In genomic region chr3:114216186-114216970, GRCh38 we compare ENCODE assay signal across 20 cellular contexts. TPM values are rescaled to one million over a fixed set of nuclear protein-coding genes. Genes with fewer than 3 reads are reported as not detected.
DNase-seq lines count a peak whose midpoint lies in the region; ATAC-seq and TF ChIP-seq lines count a peak whose summit lies in the region.
"Had no signal": no experiment of that assay in that cellular context is flagged by ENCODE, and none has a peak within 500 bp of the region (broad histone marks: within the 10 kb centered on the region; RNA-seq: fewer than 3 reads in every experiment).

No MANE protein-coding gene starts in this region.

- no peak overlapping the region for H3K4me3 Mint-ChIP-seq in CD4-positive, CD25-positive, alpha-beta regulatory T cell
- no peak overlapping the region for H3K4me3 Mint-ChIP-seq in HFFc6
- H3K4me3 Mint-ChIP-seq in activated T-helper 2 cell treated with anti-CD3 and anti-CD28 coated beads, Interferon-gamma antibody, Interleukin-2, Interleukin-4, amounts not matched to agents 10 μg/mL and 5 μg/mL and 100 μg/mL, durations not matched to agents 14 hours and 24 hours and 36 hours (ENCODE audit: low read depth): no peak overlapping the region

- intact Hi-C loops in activated T-helper 2 cell treated with anti-CD3 and anti-CD28 coated beads, Interferon-gamma antibody, Interleukin-2, Interleukin-4, amounts not matched to agents 10 μg/mL and 5 μg/mL and 100 μg/mL, durations not matched to agents 14 hours and 24 hours and 36 hours (cut with micrococcal nuclease): loop anchor here (2.0 to 10.0 kb wide), 3 partner anchors 64 to 1722 kb away; partner anchors contain the start of gene BTLA
- intact Hi-C loops in heart right ventricle (cut with DNase I): no loop called here

- H3K27me3 ChIP-seq in CD4-positive, CD25-positive, alpha-beta regulatory T cell (ENCODE audit: control insufficient read depth, insufficient read depth, low read length): no peaks in the 10 kb centered on the region
- no peaks in the 10 kb centered on the region for H3K27me3 ChIP-seq in brain microvascular endothelial cell (replicated peaks)
- H3K27me3 ChIP-seq in heart right ventricle: peaks cover 0 to 37% (median 0%) of the 10 kb centered on the region in 7 donors
- H3K27me3 ChIP-seq: gastrocnemius medialis, pancreas, SJSA1 had no signal

- no peaks in the 10 kb centered on the region for H3K36me3 ChIP-seq in CD4-positive, CD25-positive, alpha-beta regulatory T cell (ENCODE audit: control insufficient read depth, insufficient read depth, low read length)
- no peaks in the 10 kb centered on the region for H3K36me3 ChIP-seq in brain microvascular endothelial cell (replicated peaks)
- H3K36me3 ChIP-seq in heart right ventricle: no peaks in the 10 kb centered on the region
- H3K36me3 ChIP-seq: gastrocnemius medialis, pancreas, SJSA1, tibial artery had no signal

- DNase-seq in CD4-positive, CD25-positive, alpha-beta regulatory T cell: no peak
- DNase-seq in HFFc6 (peak; percentile 68), brain microvascular endothelial cell (peak; percentile 61), kidney tubule cell (ENCODE audit: low spot score) (peak; percentile 67), NCI-H345 (lab: John Stamatoyannopoulos, UW) (no peak), heart right ventricle (no peak)
- no peak for DNase-seq in activated T-helper 2 cell treated with anti-CD3 and anti-CD28 coated beads, Interferon-gamma antibody, Interleukin-2, Interleukin-4, amounts not matched to agents 10 μg/mL and 5 μg/mL and 100 μg/mL, durations not matched to agents 14 hours and 24 hours and 36 hours (ENCODE audit: low spot score)
- DNase-seq: activated gamma-delta T cell, amniotic stem cell, gastrocnemius medialis, NCI-H2107, NCI-H524 treated with DMSO at 0.1 percent for 48 hours, pancreas, T-helper 9 cell, tibial artery had no signal

- no peak for ATAC-seq in CD4-positive, CD25-positive, alpha-beta regulatory T cell (ENCODE audit: low read depth in 2 of 2)
- ATAC-seq in SK-N-SH treated with all-trans-retinoic acid at 6 μM for 48 hours: no peak
- ATAC-seq in heart right ventricle: no peak
- ATAC-seq: gastrocnemius medialis, pancreas had no signal

- no peaks in the 10 kb centered on the region for H3K9me3 Mint-ChIP-seq in CD4-positive, CD25-positive, alpha-beta regulatory T cell
- H3K9me3 Mint-ChIP-seq in HFFc6: no peaks in the 10 kb centered on the region
- H3K9me3 Mint-ChIP-seq in activated T-helper 2 cell treated with anti-CD3 and anti-CD28 coated beads, Interferon-gamma antibody, Interleukin-2, Interleukin-4, amounts not matched to agents 10 μg/mL and 5 μg/mL and 100 μg/mL, durations not matched to agents 14 hours and 24 hours and 36 hours: no peaks in the 10 kb centered on the region
- H3K9me3 Mint-ChIP-seq: IgD-negative memory B cell had no signal

- no peak overlapping the region for H3K27ac Mint-ChIP-seq in CD4-positive, CD25-positive, alpha-beta regulatory T cell
- H3K27ac Mint-ChIP-seq in HFFc6: peak overlapping the region; percentile 6; the same call in 1 of the 2 replicates
- H3K27ac Mint-ChIP-seq in activated T-helper 2 cell treated with anti-CD3 and anti-CD28 coated beads, Interferon-gamma antibody, Interleukin-2, Interleukin-4, amounts not matched to agents 10 μg/mL and 5 μg/mL and 100 μg/mL, durations not matched to agents 14 hours and 24 hours and 36 hours: no peak overlapping the region

- TF ChIP-seq CTCF in HFFc6 (IDR thresholded peaks at IDR 0.05): no peak
- no peak for TF ChIP-seq CTCF in brain microvascular endothelial cell (IDR thresholded peaks at IDR 0.05; ENCODE audit: low read depth, low read length, missing control alignments)
- TF ChIP-seq CTCF in heart right ventricle (IDR thresholded peaks at IDR 0.05): no peak

- H3K27ac ChIP-seq in CD4-positive, CD25-positive, alpha-beta regulatory T cell (ENCODE audit: insufficient read depth, low read length, poor library complexity, severe bottlenecking): peak overlapping the region; percentile 98
- H3K27ac ChIP-seq in brain microvascular endothelial cell (peak overlapping the region; percentile 52), heart right ventricle (peak overlapping the region in 1 of 10 donors; percentile 77)
- H3K27ac ChIP-seq: gastrocnemius medialis, pancreas, SJSA1, tibial artery had no signal

- no peaks in the 10 kb centered on the region for H3K36me3 Mint-ChIP-seq in CD4-positive, CD25-positive, alpha-beta regulatory T cell
- no peaks in the 10 kb centered on the region for H3K36me3 Mint-ChIP-seq in HFFc6 (ENCODE audit: low read depth)
- peaks cover 17% of the 10 kb centered on the region for H3K36me3 Mint-ChIP-seq in activated T-helper 2 cell treated with anti-CD3 and anti-CD28 coated beads, Interferon-gamma antibody, Interleukin-2, Interleukin-4, amounts not matched to agents 10 μg/mL and 5 μg/mL and 100 μg/mL, durations not matched to agents 14 hours and 24 hours and 36 hours (ENCODE audit: low read depth)
- H3K36me3 Mint-ChIP-seq: IgD-negative memory B cell had no signal

- H3K27me3 Mint-ChIP-seq in CD4-positive, CD25-positive, alpha-beta regulatory T cell: no peaks in the 10 kb centered on the region
- H3K27me3 Mint-ChIP-seq in HFFc6 (ENCODE audit: insufficient read depth): peaks cover 14% of the 10 kb centered on the region
- no peaks in the 10 kb centered on the region for H3K27me3 Mint-ChIP-seq in activated T-helper 2 cell treated with anti-CD3 and anti-CD28 coated beads, Interferon-gamma antibody, Interleukin-2, Interleukin-4, amounts not matched to agents 10 μg/mL and 5 μg/mL and 100 μg/mL, durations not matched to agents 14 hours and 24 hours and 36 hours (ENCODE audit: low read depth)
- H3K27me3 Mint-ChIP-seq: IgD-negative memory B cell had no signal

- in situ Hi-C loops in brain microvascular endothelial cell (cut with HindIII; ENCODE audit: low pct_ligation_motif_present, low sequenced_read_pairs): no loop called here

- H3K4me1 ChIP-seq in CD4-positive, CD25-positive, alpha-beta regulatory T cell (ENCODE audit: control insufficient read depth, insufficient read depth, low read length, poor library complexity, severe bottlenecking): peaks cover 87% of the 10 kb centered on the region
- peaks cover 0 to 41% (median 6%) of the 10 kb centered on the region in 9 donors for H3K4me1 ChIP-seq in heart right ventricle
- H3K4me1 ChIP-seq: gastrocnemius medialis, pancreas had no signal

- WGBS in heart right ventricle, 2 donors: 87 to 89% methylated on average over 5 of the region's 5 CpGs

- no peaks in the 10 kb centered on the region for H3K9me3 ChIP-seq in CD4-positive, CD25-positive, alpha-beta regulatory T cell (ENCODE audit: control insufficient read depth in 2 of 2, low read length in 2 of 2)
- H3K9me3 ChIP-seq in heart right ventricle: no peaks in the 10 kb centered on the region
- H3K9me3 ChIP-seq: gastrocnemius medialis, pancreas, SJSA1, tibial artery had no signal

- H3K4me1 Mint-ChIP-seq in CD4-positive, CD25-positive, alpha-beta regulatory T cell: peaks cover 0 to 41% (median 29%) of the 10 kb centered on the region in 4 donors
- peaks cover 7% of the 10 kb centered on the region; the same call in 1 of the 2 replicates for H3K4me1 Mint-ChIP-seq in HFFc6 (ENCODE audit: low read depth)
- H3K4me1 Mint-ChIP-seq in activated T-helper 2 cell treated with anti-CD3 and anti-CD28 coated beads, Interferon-gamma antibody, Interleukin-2, Interleukin-4, amounts not matched to agents 10 μg/mL and 5 μg/mL and 100 μg/mL, durations not matched to agents 14 hours and 24 hours and 36 hours (ENCODE audit: low read depth): peaks cover 28% of the 10 kb centered on the region

- H3K4me3 ChIP-seq in CD4-positive, CD25-positive, alpha-beta regulatory T cell (ENCODE audit: low read depth, low read length): peak overlapping the region; percentile 89
- H3K4me3 ChIP-seq in brain microvascular endothelial cell (ENCODE audit: low read depth, low read length) (no peak overlapping the region), heart right ventricle (no peak overlapping the region)
- H3K4me3 ChIP-seq: gastrocnemius medialis, pancreas, SJSA1, tibial artery had no signal

TF ChIP-seq in SK-N-SH treated with all-trans-retinoic acid at 6 μM for 48 hours, 23 proteins besides CTCF, POLR2A, EP300 and RAD21:
- TF ChIP-seq ZFP3 (CRISPR knock-in tag; IDR thresholded peaks at IDR 0.05) (no peak), PPARA (CRISPR knock-in tag; IDR thresholded peaks at IDR 0.05; ENCODE audit: borderline replicate concordance) (no peak), ARNTL (CRISPR knock-in tag; IDR thresholded peaks at IDR 0.05; ENCODE audit: borderline replicate concordance, low read depth) (no peak), TCF4 (CRISPR knock-in tag; IDR thresholded peaks at IDR 0.05; ENCODE audit: borderline replicate concordance) (no peak), ZNF565 (CRISPR knock-in tag; conservative IDR thresholded peaks at IDR 0.05; ENCODE audit: low read depth) (no peak), ISL1 (CRISPR knock-in tag; IDR thresholded peaks at IDR 0.05) (no peak)

RNA-seq across cellular contexts. Expression of gene ZNF80, which starts 21.0 kb away (rescaled TPM):
- total RNA-seq in CD4-positive, CD25-positive, alpha-beta regulatory T cell: 1.7 TPM
- polyA plus RNA-seq in CD4-positive, CD25-positive, alpha-beta regulatory T cell: 1 to 10 TPM in 3 of 4 donors, under 1 TPM in 1; 0.36 to 8.4 (median 5.8) TPM
- not detected for total RNA-seq in HFFc6 (2021; fragmentation: NEBNext Ultra II Directional; extraction: Animal tissue kit (Norgen Biotek cat#: 25700))
- total RNA-seq in activated T-helper 2 cell treated with anti-CD3 and anti-CD28 coated beads, Interferon-gamma antibody, Interleukin-2, Interleukin-4, amounts not matched to agents 10 μg/mL and 5 μg/mL and 100 μg/mL, durations not matched to agents 14 hours and 24 hours and 36 hours: 0.64 and 0.74 TPM in 2 replicates
- under 1 TPM in 2 of 10 donors, not detected in 8; 0.09 to 0.10 TPM for total RNA-seq in heart right ventricle
- not detected for polyA plus RNA-seq in heart right ventricle
- total RNA-seq: lower leg skin, myocyte, SJSA1 had no signal
- polyA plus RNA-seq: IgD-negative memory B cell, pancreas had no signal

RNA-seq across cellular contexts. Expression of gene DRD3, which starts 37.5 kb away (rescaled TPM):
- 0.25 TPM for total RNA-seq in CD4-positive, CD25-positive, alpha-beta regulatory T cell
- under 1 TPM in 3 of 4 donors, not detected in 1; 0.15 to 0.49 (median 0.35) TPM for polyA plus RNA-seq in CD4-positive, CD25-positive, alpha-beta regulatory T cell
- total RNA-seq in HFFc6 (2021; fragmentation: NEBNext Ultra II Directional; extraction: Animal tissue kit (Norgen Biotek cat#: 25700)): not detected
- total RNA-seq in activated T-helper 2 cell treated with anti-CD3 and anti-CD28 coated beads, Interferon-gamma antibody, Interleukin-2, Interleukin-4, amounts not matched to agents 10 μg/mL and 5 μg/mL and 100 μg/mL, durations not matched to agents 14 hours and 24 hours and 36 hours: 0.11 TPM in 1 of 2 replicates, not detected in the other
- total RNA-seq in heart right ventricle: not detected
- not detected for polyA plus RNA-seq in heart right ventricle
- total RNA-seq: gastrocnemius medialis, lower leg skin, myocyte, pancreas, SJSA1 had no signal
- polyA plus RNA-seq: IgD-negative memory B cell, pancreas had no signal

Comparison
In these comparisons a context has a peak if more than half of its experiments do, and no peak if none do; other contexts are left out.
1. DNase-seq: peak in HFFc6 (single experiment), brain microvascular endothelial cell (single experiment) and kidney tubule cell (single experiment); none in CD4-positive, CD25-positive, alpha-beta regulatory T cell (0 of 3), activated T-helper 2 cell treated with anti-CD3 and anti-CD28 coated beads, Interferon-gamma antibody, Interleukin-2, Interleukin-4, amounts not matched to agents 10 μg/mL and 5 μg/mL and 100 μg/mL, durations not matched to agents 14 hours and 24 hours and 36 hours (single experiment), NCI-H345 (single experiment) and heart right ventricle (0 of 2).